In genomic region chr9:134156564-134157377, GRCh38 we compare ENCODE assay signal across 27 cellular contexts. TPM values are rescaled to one million over a fixed set of nuclear protein-coding genes. Genes with fewer than 3 reads are reported as not detected.
"Had no signal": no experiment of that assay in that cellular context is flagged by ENCODE, and none has a peak within 500 bp of the region (broad histone marks: within the 10 kb centered on the region; RNA-seq: fewer than 3 reads in every experiment).

No MANE protein-coding gene starts in this region.

- H3K27me3 Mint-ChIP-seq: stimulated activated naive B cell treated with anti-CD40 and anti-IgM and Interleukin-4, amounts not matched to agents 10 μg/mL and 1 μg/mL and 100 μg/mL, for 72 hours; stimulated activated naive CD8-positive, alpha-beta T cell treated with anti-CD3 and anti-CD28 coated beads, Interleukin-15, amount 100 ng/mL, for 72 hours had no signal

- H3K4me1 Mint-ChIP-seq: neural progenitor cell; stimulated activated naive CD8-positive, alpha-beta T cell treated with anti-CD3 and anti-CD28 coated beads, Interleukin-15, amount 100 ng/mL, for 72 hours had no signal

- H3K27ac ChIP-seq: colonic mucosa, heart left ventricle, neural progenitor cell, parathyroid adenoma, psoas muscle had no signal

- H3K9me3 ChIP-seq: colonic mucosa, heart left ventricle, psoas muscle had no signal

- DNase-seq: cerebellar nuclear complex; colonic mucosa; dermis blood vessel endothelial cell; effector CD4-positive, alpha-beta T cell; foreskin melanocyte; heart left ventricle; hippocampal formation; natural killer cell; psoas muscle; retina; stimulated activated CD4-positive, alpha-beta T cell treated with anti-CD3 and anti-CD28 coated beads, Interleukin-2, amount 100 ng/mL, for 24 hours; stimulated activated CD4-positive, alpha-beta T cell treated with anti-CD3 and anti-CD28 coated beads, Interleukin-4, amount 100 ng/mL, for 4 hours; stimulated activated naive B cell treated with anti-CD40 and anti-IgM and Interleukin-4, amounts not matched to agents 10 μg/mL and 1 μg/mL and 100 μg/mL, for 72 hours; stimulated activated naive CD8-positive, alpha-beta T cell treated with anti-CD3 and anti-CD28 coated beads, Interleukin-15, amount 100 ng/mL, for 72 hours; trophoblast cell had no signal

- H3K79me2 ChIP-seq: parathyroid adenoma had no signal

- H3K27ac Mint-ChIP-seq: natural killer cell, neural progenitor cell had no signal

- H2AFZ ChIP-seq: neural progenitor cell, parathyroid adenoma had no signal

- ATAC-seq: heart left ventricle; natural killer cell; psoas muscle; sciatic nerve; stimulated activated naive B cell treated with anti-CD40 and anti-IgM and Interleukin-4, amounts not matched to agents 10 μg/mL and 1 μg/mL and 100 μg/mL, for 72 hours; stimulated activated naive CD8-positive, alpha-beta T cell treated with anti-CD3 and anti-CD28 coated beads, Interleukin-15, amount 100 ng/mL, for 72 hours had no signal

- H3K36me3 ChIP-seq: colonic mucosa, neural progenitor cell had no signal

- H3K27me3 ChIP-seq: colonic mucosa, heart left ventricle, neural progenitor cell had no signal

- H3K4me3 Mint-ChIP-seq: natural killer cell; stimulated activated naive B cell treated with anti-CD40 and anti-IgM and Interleukin-4, amounts not matched to agents 10 μg/mL and 1 μg/mL and 100 μg/mL, for 72 hours; stimulated activated naive CD8-positive, alpha-beta T cell treated with anti-CD3 and anti-CD28 coated beads, Interleukin-15, amount 100 ng/mL, for 72 hours had no signal

- H3K4me2 ChIP-seq: neural progenitor cell had no signal

- H3K4me3 ChIP-seq: colonic mucosa, heart left ventricle, neural progenitor cell, psoas muscle had no signal

- H3K4me1 ChIP-seq: colonic mucosa, heart left ventricle, neural progenitor cell, parathyroid adenoma, psoas muscle had no signal

- H3K36me3 Mint-ChIP-seq: natural killer cell had no signal

- H3K9ac ChIP-seq: neural progenitor cell, parathyroid adenoma had no signal

- H3K9me3 Mint-ChIP-seq: natural killer cell; neural progenitor cell; stimulated activated naive B cell treated with anti-CD40 and anti-IgM and Interleukin-4, amounts not matched to agents 10 μg/mL and 1 μg/mL and 100 μg/mL, for 72 hours; stimulated activated naive CD8-positive, alpha-beta T cell treated with anti-CD3 and anti-CD28 coated beads, Interleukin-15, amount 100 ng/mL, for 72 hours had no signal

RNA-seq across cellular contexts. Expression of gene RNU6ATAC, which starts 7.6 kb away (rescaled TPM):
- total RNA-seq: dermis blood vessel endothelial cell, kidney epithelial cell, lower leg skin, myocyte, omental fat pad, skeletal muscle tissue, subcutaneous adipose tissue, urinary bladder had no signal
- polyA plus RNA-seq: esophagus, heart left ventricle, psoas muscle, thymus, urinary bladder had no signal
